ENCODE assay signal across 15 cellular contexts in genomic region chr18:14693051-14693450, GRCh38. TPM values are rescaled to one million over a fixed set of nuclear protein-coding genes. Genes with fewer than 3 reads are reported as not detected.
"Had no signal": no experiment of that assay in that cellular context is flagged by ENCODE, and none has a peak within 500 bp of the region (broad histone marks: within the 10 kb centered on the region; RNA-seq: fewer than 3 reads in every experiment).

No MANE protein-coding gene starts in this region.

RNA-seq across cellular contexts. Expression of gene ANKRD30B, which starts 54.9 kb away (rescaled TPM):
- total RNA-seq: activated naive CD4-positive, alpha-beta T cell treated with anti-CD3 and anti-CD28 coated beads for 36 hours; activated naive CD4-positive, alpha-beta T cell treated with anti-CD3 and anti-CD28 coated beads, Interleukin-2, amount 50 U/mL, for 72 hours; activated naive CD8-positive, alpha-beta T cell treated with anti-CD3 and anti-CD28 coated beads for 36 hours; activated naive CD8-positive, alpha-beta T cell treated with anti-CD3 and anti-CD28 coated beads, Interleukin-2, amount 10 ng/mL, durations not matched to agents 7 days and 5 days; activated T-cell treated with anti-CD3 and anti-CD28 coated beads, Interleukin-2, amount 50 U/mL, for 72 hours; activated T-helper 1 cell treated with anti-CD3 and anti-CD28 coated beads, Interleukin-12 subunit alpha, Interleukin-12 subunit beta, Interleukin-2, Interleukin-4 antibody, amounts not matched to agents 30 ng/mL and 10 ng/mL and 1 ng/mL, durations not matched to agents 14 hours and 24 hours and 36 hours; activated T-helper 17 cell treated with anti-CD3 and anti-CD28 coated beads, Interleukin-2, amount 50 U/mL, for 72 hours; activated T-helper 2 cell treated with anti-CD3 and anti-CD28 coated beads, Interferon-gamma antibody, Interleukin-2, Interleukin-4, amounts not matched to agents 10 μg/mL and 5 μg/mL and 100 μg/mL, durations not matched to agents 14 hours and 24 hours and 36 hours; aorta; ascending aorta; astrocyte; bronchial epithelial cell; cardiac muscle cell; cardiac septum; chondrocyte had no signal
